15 cellular contexts compared by ENCODE assay signal in the genomic region with DNA sequence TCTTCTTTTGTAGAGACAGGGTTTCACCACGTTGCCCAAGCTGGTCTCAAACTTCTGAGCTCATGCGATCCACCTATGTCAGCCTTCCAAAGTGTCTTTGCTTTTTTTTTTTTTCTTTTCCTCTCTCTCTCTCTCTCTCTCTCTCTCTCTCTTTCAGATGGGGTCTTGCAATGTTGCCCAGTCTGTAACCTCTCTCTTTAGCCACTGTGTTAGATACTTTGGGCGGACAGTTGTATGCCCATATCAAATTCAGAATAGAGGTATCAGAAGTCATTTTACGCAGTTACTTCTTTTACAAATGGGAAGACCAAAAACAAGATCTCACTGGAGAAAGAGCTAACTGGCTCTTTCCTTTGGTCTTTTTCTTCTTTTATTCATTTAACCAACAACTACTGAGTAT. TPM values are rescaled to one million over a fixed set of nuclear protein-coding genes. Genes with fewer than 3 reads are reported as not detected.
DNase-seq lines count a peak whose midpoint lies in the region; ATAC-seq and TF ChIP-seq lines count a peak whose summit lies in the region.
"Had no signal": no experiment of that assay in that cellular context is flagged by ENCODE, and none has a peak within 500 bp of the region (broad histone marks: within the 10 kb centered on the region; RNA-seq: fewer than 3 reads in every experiment).

No MANE protein-coding gene starts in this region.

- dilution Hi-C loops in IMR-90 (cut with HindIII; ENCODE audit: low sequenced_read_pairs, unreplicated experiment): no loop called here

- no peak overlapping the region for H3K4me3 Mint-ChIP-seq in Calu3 (ENCODE audit: low read depth, unreplicated experiment)

- POLR2A ChIA-PET in IMR-90 (lab: Charles Lee; ENCODE audit: unreplicated experiment): no interaction called here

- TF ChIP-seq POLR2A in IMR-90 (IDR thresholded peaks at IDR 0.05; ENCODE audit: low read depth, low read length): no peak

- H3K36me3 Mint-ChIP-seq in Calu3 (ENCODE audit: insufficient read depth, unreplicated experiment): no peaks in the 10 kb centered on the region

- peak overlapping the region; percentile 95 for H4K5ac ChIP-seq in IMR-90 (ENCODE audit: low read depth, low read length)

- peak overlapping the region; percentile 88; the same call in 2 of the 3 replicates for H2BK15ac ChIP-seq in IMR-90 (ENCODE audit: low read depth, low read length)

- no peaks in the 10 kb centered on the region for H3K27me3 ChIP-seq in IMR-90 (ENCODE audit: control insufficient read depth, insufficient read depth, low read length)
- H3K27me3 ChIP-seq in rectal smooth muscle tissue (ENCODE audit: control insufficient read depth, insufficient read depth, low read length): no peaks in the 10 kb centered on the region
- H3K27me3 ChIP-seq in SJCRH30: no peaks in the 10 kb centered on the region

- BruUV-seq in IMR-90 (replicated peaks; lab: Mats Ljungman, UMichigan): no TSS peak
- BruUV-seq in Calu3 (replicated peaks; lab: Mats Ljungman, UMichigan): no TSS peak

- intact Hi-C loops in IMR-90 (cut with micrococcal nuclease) (loop anchor here (5.0 to 10.0 kb wide), 2 partner anchors 271 to 1171 kb away; no protein-coding TSS in a partner anchor), Calu3 (cut with micrococcal nuclease; ENCODE audit: unreplicated experiment) (no loop called here)

- H4K8ac ChIP-seq in IMR-90 (ENCODE audit: low read depth in 2 of 2, low read length in 2 of 2): peak overlapping the region; percentile 30 to 84

- H3K4me3 ChIP-seq in AG09309 (ENCODE audit: control insufficient read depth, low read depth, low read length) (peak overlapping the region; percentile 20), IMR-90 (ENCODE audit: insufficient read depth, low read depth, low read length) (peak overlapping the region; percentile 2; the same call in 1 of the 2 replicates), fibroblast of pulmonary artery (replicated peaks; ENCODE audit: low read depth, low read length) (peak overlapping the region; percentile 48), rectal smooth muscle tissue (ENCODE audit: low read length) (no peak overlapping the region), SJCRH30 (no peak overlapping the region)
- H3K4me3 ChIP-seq: HAP-1 had no signal

- TF ChIP-seq RAD21 in IMR-90 (IDR thresholded peaks at IDR 0.05; ENCODE audit: low read length): no peak

- peak overlapping the region; percentile 89 for H4K91ac ChIP-seq in IMR-90 (ENCODE audit: insufficient read depth, low read depth, low read length)

- H2AK9ac ChIP-seq in IMR-90 (replicated peaks; ENCODE audit: low read depth, low read length, poor library complexity): no peak overlapping the region

- TF ChIP-seq CTCF in AG09309 (IDR thresholded peaks at IDR 0.05; ENCODE audit: control insufficient read depth, insufficient read depth, low read depth, low read length, missing control alignments): no peak
- no peak for TF ChIP-seq CTCF in IMR-90 (conservative IDR thresholded peaks at IDR 0.05; ENCODE audit: low read depth, low read length)
- TF ChIP-seq CTCF in fibroblast of pulmonary artery (IDR thresholded peaks at IDR 0.05; ENCODE audit: low read length, missing control alignments): no peak
- no peak for TF ChIP-seq CTCF in Calu3 (IDR thresholded peaks at IDR 0.05; ENCODE audit: unreplicated experiment)

- H3K14ac ChIP-seq in IMR-90 (replicated peaks; ENCODE audit: low read depth, low read length): peak overlapping the region; percentile 88

- DNase-seq in AG09309 (ENCODE audit: low read depth) (no peak), IMR-90 (no peak), fibroblast of pulmonary artery (ENCODE audit: low read depth) (no peak), Calu3 (no peak), SJCRH30 (no peak), GOT3 (lab: John Stamatoyannopoulos, UW) (no peak)
- no peak for DNase-seq in activated T-cell treated with anti-CD3 and anti-CD28 coated beads, Interleukin-2, amount 50 U/mL, for 1 hour
- DNase-seq: effector memory CD8-positive, alpha-beta T cell; head of caudate nucleus; left ventricle myocardium superior; NCI-H1105 treated with DMSO at 0.1 percent for 48 hours; NCI-H510A treated with DMSO at 0.1 percent for 48 hours; occipital lobe had no signal

- no peaks in the 10 kb centered on the region for H3K9me3 Mint-ChIP-seq in Calu3 (ENCODE audit: low read depth, unreplicated experiment)
- H3K9me3 Mint-ChIP-seq: effector memory CD8-positive, alpha-beta T cell had no signal

- peaks cover 49 to 73% of the 10 kb centered on the region in 2 experiments for H3K79me1 ChIP-seq in IMR-90 (ENCODE audit: low read depth in 1 of 2, low read length in 2 of 2)

- H3K27ac Mint-ChIP-seq in Calu3 (ENCODE audit: unreplicated experiment): no peak overlapping the region

- in situ Hi-C loops in IMR-90 (cut with MboI; ENCODE audit: low sequenced_read_pairs): no loop called here

- 100% methylated on average over 2 of the region's 4 CpGs; no CpG with 5 or more reads in 1 of the 2 experiments for WGBS in IMR-90 (ENCODE audit: extremely low coverage in 2 of 2, insufficient read length in 1 of 2), 2 experiments

- H2AFZ ChIP-seq in IMR-90 (replicated peaks; ENCODE audit: low read length, poor library complexity): no peak overlapping the region

- no peaks in the 10 kb centered on the region for H3K27me3 Mint-ChIP-seq in Calu3 (ENCODE audit: unreplicated experiment)
- H3K27me3 Mint-ChIP-seq: effector memory CD8-positive, alpha-beta T cell had no signal

- peaks cover 14% of the 10 kb centered on the region for H3K4me1 Mint-ChIP-seq in Calu3 (ENCODE audit: low read depth, unreplicated experiment)

- CTCF ChIA-PET in IMR-90 (lab: Yijun Ruan, JAX): no interaction called here
- CTCF ChIA-PET in Calu3 (lab: Charles Lee): interaction anchor here (0.7 kb wide), 1 partner anchor 57 kb away, joined by 6 read pairs; no protein-coding TSS in a partner anchor

- H3K18ac ChIP-seq in IMR-90 (ENCODE audit: low read depth, low read length): peak overlapping the region; percentile 95

- H3K4me1 ChIP-seq in IMR-90 (ENCODE audit: control insufficient read depth, insufficient read depth, low read length): peaks cover 26% of the 10 kb centered on the region
- H3K4me1 ChIP-seq in rectal smooth muscle tissue (ENCODE audit: control insufficient read depth, insufficient read depth, low read length): no peaks in the 10 kb centered on the region
- H3K4me1 ChIP-seq in SJCRH30: no peaks in the 10 kb centered on the region

- H3K27ac ChIP-seq in IMR-90 (ENCODE audit: insufficient read depth, low read length): peak overlapping the region; percentile 99
- H3K27ac ChIP-seq in rectal smooth muscle tissue (ENCODE audit: low read depth, low read length): peak overlapping the region; percentile 7
- H3K27ac ChIP-seq in SJCRH30: no peak overlapping the region

- peak overlapping the region; percentile 95 for H2BK5ac ChIP-seq in IMR-90 (ENCODE audit: low read depth, low read length, poor library complexity, severe bottlenecking)

- no peak for ATAC-seq in IMR-90 (ENCODE audit: low read depth)
- ATAC-seq: effector memory CD8-positive, alpha-beta T cell had no signal

- H3K9me1 ChIP-seq in IMR-90 (ENCODE audit: insufficient read depth, low read length): peaks cover 12% of the 10 kb centered on the region

- peak overlapping the region; percentile 91 for H3K4ac ChIP-seq in IMR-90 (ENCODE audit: low read depth, low read length)

- H3K9ac ChIP-seq in IMR-90 (ENCODE audit: low read depth, low read length) (peak overlapping the region; percentile 89), rectal smooth muscle tissue (ENCODE audit: low read length) (no peak overlapping the region)

- H4K20me1 ChIP-seq in IMR-90 (ENCODE audit: insufficient read depth, low read length): peaks cover 11% of the 10 kb centered on the region

- H2BK20ac ChIP-seq in IMR-90 (ENCODE audit: low read depth, low read length): peak overlapping the region; percentile 83; the same call in 1 of the 2 replicates

- peak overlapping the region; percentile 70; the same call in 1 of the 2 replicates for H3K23ac ChIP-seq in IMR-90 (ENCODE audit: low read depth, low read length)

- H3K36me3 ChIP-seq in IMR-90 (ENCODE audit: control insufficient read depth, insufficient read depth, low read length) (peaks cover 9% of the 10 kb centered on the region), rectal smooth muscle tissue (ENCODE audit: control insufficient read depth, insufficient read depth, low read length) (peaks cover 7% of the 10 kb centered on the region), SJCRH30 (0 out of 2 replicates have a peak, but pooled peaks cover 1% of the 10 kb centered on the region)
- H3K36me3 ChIP-seq: HAP-1 had no signal

- peak overlapping the region; percentile 66 for H3K56ac ChIP-seq in IMR-90 (ENCODE audit: extremely low read depth, insufficient read depth, low read length)

- peak overlapping the region; percentile 98 for H2AK5ac ChIP-seq in IMR-90 (ENCODE audit: low read depth, low read length)

- H3K9me3 ChIP-seq in IMR-90 (ENCODE audit: control insufficient read depth, insufficient read depth, low read length) (no peaks in the 10 kb centered on the region), SJCRH30 (replicated peaks) (no peaks in the 10 kb centered on the region)
- H3K9me3 ChIP-seq: HAP-1 had no signal

- peak overlapping the region; percentile 92 for H2BK120ac ChIP-seq in IMR-90 (ENCODE audit: low read depth, low read length)

- H3K4me2 ChIP-seq in IMR-90 (ENCODE audit: low read depth, low read length): peak overlapping the region; percentile 88

TF ChIP-seq in IMR-90, 13 proteins besides CTCF, POLR2A, EP300 and RAD21 (continues in another document):
- TF ChIP-seq BHLHE40 (IDR thresholded peaks at IDR 0.05; ENCODE audit: low read depth, low read length) (no peak), CHD1 (IDR thresholded peaks at IDR 0.05; ENCODE audit: low read depth, low read length) (no peak), SMC3 (IDR thresholded peaks at IDR 0.05; ENCODE audit: low read depth, low read length) (no peak), NFE2L2 (IDR thresholded peaks at IDR 0.05; ENCODE audit: low read depth, low read length) (no peak)

RNA-seq across cellular contexts. Expression of a gene that starts 6.7 kb away (rescaled TPM):
- total RNA-seq in IMR-90 (2012; rRNA removed) (14.7 and 18.8 TPM in 2 replicates), Calu3 (2022) (10.6 and 10.9 TPM in 2 replicates)
- polyA plus RNA-seq in IMR-90 (2012; rRNA removed): 44.2 and 49.2 TPM in 2 replicates
- 51.3 and 60.0 TPM in 2 replicates for polyA plus RNA-seq in IMR-90 (2012; cell fraction: cytosol; rRNA removed)
- 16.0 and 25.4 TPM in 2 replicates for polyA plus RNA-seq in IMR-90 (2012; cell fraction: nucleus; rRNA removed; ENCODE audit: low replicate concordance)
- 9.0 and 9.1 TPM in 2 replicates for total RNA-seq in SJCRH30 (2014; rRNA removed; shearing (Covaris generic))

RNA-seq across cellular contexts. Expression of a gene that starts 41.4 kb away (rescaled TPM):
- total RNA-seq in IMR-90 (2012; rRNA removed) (not detected in 2 replicates), Calu3 (2022) (not detected in 2 replicates)
- polyA plus RNA-seq in IMR-90 (2012; rRNA removed): not detected in 2 replicates
- polyA plus RNA-seq in IMR-90 (2012; cell fraction: cytosol; rRNA removed): not detected in 2 replicates
- not detected in 2 replicates for polyA plus RNA-seq in IMR-90 (2012; cell fraction: nucleus; rRNA removed; ENCODE audit: low replicate concordance)
- not detected in 2 replicates for total RNA-seq in SJCRH30 (2014; rRNA removed; shearing (Covaris generic))
- total RNA-seq: left ventricle myocardium superior, occipital lobe had no signal

RNA-seq across cellular contexts. Expression of a gene that starts 50.8 kb away (rescaled TPM):
- total RNA-seq in IMR-90 (2012; rRNA removed) (6.7 and 8.6 TPM in 2 replicates), Calu3 (2022) (2.7 and 3.6 TPM in 2 replicates)
- polyA plus RNA-seq in IMR-90 (2012; rRNA removed): 3.6 and 3.7 TPM in 2 replicates
- polyA plus RNA-seq in IMR-90 (2012; cell fraction: cytosol; rRNA removed): 2.2 and 2.5 TPM in 2 replicates
- polyA plus RNA-seq in IMR-90 (2012; cell fraction: nucleus; rRNA removed; ENCODE audit: low replicate concordance): 1.7 and 3.8 TPM in 2 replicates
- total RNA-seq in SJCRH30 (2014; rRNA removed; shearing (Covaris generic)): 8.4 and 9.1 TPM in 2 replicates

Comparison
In these comparisons a context has a peak if more than half of its experiments do, and no peak if none do; other contexts are left out.
1. H3K4me3 ChIP-seq: peak in AG09309 (single experiment), IMR-90 (single experiment) and fibroblast of pulmonary artery (single experiment); none in rectal smooth muscle tissue (single experiment) and SJCRH30 (single experiment).